1 cellular context compared by ENCODE assay signal in genomic region chr22:39003165-39003638, GRCh38.
A peak's percentile ranks its signal among the peaks of the same experiment; 100 is the strongest.
TF ChIP-seq lines count a peak whose summit lies in the region.

No MANE protein-coding gene starts in this region.

TF ChIP-seq in IMR-90, 13 proteins besides CTCF, POLR2A, EP300 and RAD21:
- TF ChIP-seq SMC3 (IDR thresholded peaks at IDR 0.05; ENCODE audit: low read depth, low read length), result peak; percentile 93
- no peak for TF ChIP-seq BHLHE40 (IDR thresholded peaks at IDR 0.05; ENCODE audit: low read depth, low read length)
- TF ChIP-seq CHD1 (IDR thresholded peaks at IDR 0.05; ENCODE audit: low read depth, low read length), result no peak
- TF ChIP-seq NFE2L2 (IDR thresholded peaks at IDR 0.05; ENCODE audit: low read depth, low read length), result no peak
- peak; percentile 69 for TF ChIP-seq CEBPB (IDR thresholded peaks at IDR 0.05; ENCODE audit: low read depth, low read length)
- TF ChIP-seq MAFK (IDR thresholded peaks at IDR 0.05; ENCODE audit: low read depth, low read length), result no peak
- no peak for TF ChIP-seq RFX5 (IDR thresholded peaks at IDR 0.05; ENCODE audit: low read depth, low read length)
- TF ChIP-seq, protein P1, sequence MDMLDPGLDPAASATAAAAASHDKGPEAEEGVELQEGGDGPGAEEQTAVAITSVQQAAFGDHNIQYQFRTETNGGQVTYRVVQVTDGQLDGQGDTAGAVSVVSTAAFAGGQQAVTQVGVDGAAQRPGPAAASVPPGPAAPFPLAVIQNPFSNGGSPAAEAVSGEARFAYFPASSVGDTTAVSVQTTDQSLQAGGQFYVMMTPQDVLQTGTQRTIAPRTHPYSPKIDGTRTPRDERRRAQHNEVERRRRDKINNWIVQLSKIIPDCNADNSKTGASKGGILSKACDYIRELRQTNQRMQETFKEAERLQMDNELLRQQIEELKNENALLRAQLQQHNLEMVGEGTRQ (IDR thresholded peaks at IDR 0.05; ENCODE audit: low read depth, low read length), result no peak
TF ChIP-seq in IMR-90: peak in this region for 2.
